Comparison of ENCODE assay signal across 1 cellular context in the genomic region with DNA sequence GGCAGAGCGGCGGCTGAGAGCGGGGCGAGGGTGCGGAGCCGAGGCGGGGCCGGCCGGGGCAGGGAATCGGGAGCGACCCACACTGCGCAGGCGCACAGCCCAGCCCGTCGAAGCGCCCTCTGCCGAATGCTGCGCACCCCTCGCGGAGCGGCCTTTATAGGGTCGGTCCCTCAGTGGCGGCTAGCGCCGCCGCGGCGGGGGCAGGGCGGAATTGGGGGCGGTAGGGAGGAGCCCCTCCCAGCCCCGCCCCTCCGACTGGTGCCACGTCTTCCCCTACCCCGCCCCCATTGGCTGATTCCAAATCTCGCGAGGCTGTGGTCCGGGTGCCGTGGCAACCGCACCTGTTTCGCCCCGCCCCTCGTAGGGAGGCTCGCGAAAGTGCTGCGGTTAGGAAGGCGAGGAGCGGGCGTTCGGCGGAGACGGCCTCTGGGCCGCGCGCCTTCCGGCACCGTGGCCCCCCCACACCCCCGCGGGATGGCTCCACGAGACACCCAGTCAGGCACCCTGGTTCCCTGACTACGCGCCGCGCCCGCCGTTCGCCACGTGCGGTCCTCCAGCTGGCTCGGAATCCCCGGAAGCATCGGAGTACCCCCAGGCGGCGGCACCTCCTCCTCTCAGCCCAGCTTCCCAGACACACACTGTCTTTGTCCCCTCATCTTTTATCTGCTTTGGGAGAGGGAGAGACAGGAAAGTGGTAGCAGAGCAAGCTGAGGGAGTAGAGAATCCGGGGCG.
TF ChIP-seq lines count a peak whose summit lies in the region.

A gene (minus strand): TSS at position 128 of the 732 bp plus-strand sequence. CDS start 157 bp downstream, outside the sequence.

TF ChIP-seq in A549, 52 proteins besides CTCF, POLR2A, EP300 and RAD21 (continued from another document):
- TF ChIP-seq, protein P1, sequence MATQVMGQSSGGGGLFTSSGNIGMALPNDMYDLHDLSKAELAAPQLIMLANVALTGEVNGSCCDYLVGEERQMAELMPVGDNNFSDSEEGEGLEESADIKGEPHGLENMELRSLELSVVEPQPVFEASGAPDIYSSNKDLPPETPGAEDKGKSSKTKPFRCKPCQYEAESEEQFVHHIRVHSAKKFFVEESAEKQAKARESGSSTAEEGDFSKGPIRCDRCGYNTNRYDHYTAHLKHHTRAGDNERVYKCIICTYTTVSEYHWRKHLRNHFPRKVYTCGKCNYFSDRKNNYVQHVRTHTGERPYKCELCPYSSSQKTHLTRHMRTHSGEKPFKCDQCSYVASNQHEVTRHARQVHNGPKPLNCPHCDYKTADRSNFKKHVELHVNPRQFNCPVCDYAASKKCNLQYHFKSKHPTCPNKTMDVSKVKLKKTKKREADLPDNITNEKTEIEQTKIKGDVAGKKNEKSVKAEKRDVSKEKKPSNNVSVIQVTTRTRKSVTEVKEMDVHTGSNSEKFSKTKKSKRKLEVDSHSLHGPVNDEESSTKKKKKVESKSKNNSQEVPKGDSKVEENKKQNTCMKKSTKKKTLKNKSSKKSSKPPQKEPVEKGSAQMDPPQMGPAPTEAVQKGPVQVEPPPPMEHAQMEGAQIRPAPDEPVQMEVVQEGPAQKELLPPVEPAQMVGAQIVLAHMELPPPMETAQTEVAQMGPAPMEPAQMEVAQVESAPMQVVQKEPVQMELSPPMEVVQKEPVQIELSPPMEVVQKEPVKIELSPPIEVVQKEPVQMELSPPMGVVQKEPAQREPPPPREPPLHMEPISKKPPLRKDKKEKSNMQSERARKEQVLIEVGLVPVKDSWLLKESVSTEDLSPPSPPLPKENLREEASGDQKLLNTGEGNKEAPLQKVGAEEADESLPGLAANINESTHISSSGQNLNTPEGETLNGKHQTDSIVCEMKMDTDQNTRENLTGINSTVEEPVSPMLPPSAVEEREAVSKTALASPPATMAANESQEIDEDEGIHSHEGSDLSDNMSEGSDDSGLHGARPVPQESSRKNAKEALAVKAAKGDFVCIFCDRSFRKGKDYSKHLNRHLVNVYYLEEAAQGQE (IDR thresholded peaks at IDR 0.05): peak; percentile 90
- no peak for TF ChIP-seq NFE2L2 (conservative IDR thresholded peaks at IDR 0.05; ENCODE audit: low read length)
- TF ChIP-seq NPAS2 (CRISPR knock-in tag; IDR thresholded peaks at IDR 0.05; ENCODE audit: borderline replicate concordance): no peak
- no peak for TF ChIP-seq HDAC2 (IDR thresholded peaks at IDR 0.05)
- TF ChIP-seq PHF8 (IDR thresholded peaks at IDR 0.05; ENCODE audit: borderline replicate concordance, low read depth): peak; percentile 64; the same call in 1 of the 2 replicates
- TF ChIP-seq POLR2AphosphoS2 (conservative IDR thresholded peaks at IDR 0.05; ENCODE audit: low read length): no peak
- TF ChIP-seq, protein P2, sequence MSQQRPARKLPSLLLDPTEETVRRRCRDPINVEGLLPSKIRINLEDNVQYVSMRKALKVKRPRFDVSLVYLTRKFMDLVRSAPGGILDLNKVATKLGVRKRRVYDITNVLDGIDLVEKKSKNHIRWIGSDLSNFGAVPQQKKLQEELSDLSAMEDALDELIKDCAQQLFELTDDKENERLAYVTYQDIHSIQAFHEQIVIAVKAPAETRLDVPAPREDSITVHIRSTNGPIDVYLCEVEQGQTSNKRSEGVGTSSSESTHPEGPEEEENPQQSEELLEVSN (IDR thresholded peaks at IDR 0.05; ENCODE audit: borderline replicate concordance, low read depth): no peak
- TF ChIP-seq FOXS1 (CRISPR knock-in tag; IDR thresholded peaks at IDR 0.05): no peak
- TF ChIP-seq EHF (CRISPR knock-in tag; IDR thresholded peaks at IDR 0.05): no peak
- TF ChIP-seq RNF2 (IDR thresholded peaks at IDR 0.05; ENCODE audit: borderline replicate concordance, low read depth): no peak
- TF ChIP-seq, protein P3, sequence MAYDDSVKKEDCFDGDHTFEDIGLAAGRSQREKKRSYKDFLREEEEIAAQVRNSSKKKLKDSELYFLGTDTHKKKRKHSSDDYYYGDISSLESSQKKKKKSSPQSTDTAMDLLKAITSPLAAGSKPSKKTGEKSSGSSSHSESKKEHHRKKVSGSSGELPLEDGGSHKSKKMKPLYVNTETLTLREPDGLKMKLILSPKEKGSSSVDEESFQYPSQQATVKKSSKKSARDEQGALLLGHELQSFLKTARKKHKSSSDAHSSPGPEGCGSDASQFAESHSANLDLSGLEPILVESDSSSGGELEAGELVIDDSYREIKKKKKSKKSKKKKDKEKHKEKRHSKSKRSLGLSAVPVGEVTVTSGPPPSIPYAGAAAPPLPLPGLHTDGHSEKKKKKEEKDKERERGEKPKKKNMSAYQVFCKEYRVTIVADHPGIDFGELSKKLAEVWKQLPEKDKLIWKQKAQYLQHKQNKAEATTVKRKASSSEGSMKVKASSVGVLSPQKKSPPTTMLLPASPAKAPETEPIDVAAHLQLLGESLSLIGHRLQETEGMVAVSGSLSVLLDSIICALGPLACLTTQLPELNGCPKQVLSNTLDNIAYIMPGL (CRISPR knock-in tag; IDR thresholded peaks at IDR 0.05; ENCODE audit: borderline replicate concordance): no peak
- TF ChIP-seq, protein P4, sequence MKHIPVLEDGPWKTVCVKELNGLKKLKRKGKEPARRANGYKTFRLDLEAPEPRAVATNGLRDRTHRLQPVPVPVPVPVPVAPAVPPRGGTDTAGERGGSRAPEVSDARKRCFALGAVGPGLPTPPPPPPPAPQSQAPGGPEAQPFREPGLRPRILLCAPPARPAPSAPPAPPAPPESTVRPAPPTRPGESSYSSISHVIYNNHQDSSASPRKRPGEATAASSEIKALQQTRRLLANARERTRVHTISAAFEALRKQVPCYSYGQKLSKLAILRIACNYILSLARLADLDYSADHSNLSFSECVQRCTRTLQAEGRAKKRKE (CRISPR knock-in tag; IDR thresholded peaks at IDR 0.05; ENCODE audit: low read depth): no peak
- TF ChIP-seq CBX8 (IDR thresholded peaks at IDR 0.05): no peak
- TF ChIP-seq, protein P5, sequence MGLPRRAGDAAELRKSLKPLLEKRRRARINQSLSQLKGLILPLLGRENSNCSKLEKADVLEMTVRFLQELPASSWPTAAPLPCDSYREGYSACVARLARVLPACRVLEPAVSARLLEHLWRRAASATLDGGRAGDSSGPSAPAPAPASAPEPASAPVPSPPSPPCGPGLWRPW (IDR thresholded peaks at IDR 0.05): no peak
- TF ChIP-seq, protein P6, sequence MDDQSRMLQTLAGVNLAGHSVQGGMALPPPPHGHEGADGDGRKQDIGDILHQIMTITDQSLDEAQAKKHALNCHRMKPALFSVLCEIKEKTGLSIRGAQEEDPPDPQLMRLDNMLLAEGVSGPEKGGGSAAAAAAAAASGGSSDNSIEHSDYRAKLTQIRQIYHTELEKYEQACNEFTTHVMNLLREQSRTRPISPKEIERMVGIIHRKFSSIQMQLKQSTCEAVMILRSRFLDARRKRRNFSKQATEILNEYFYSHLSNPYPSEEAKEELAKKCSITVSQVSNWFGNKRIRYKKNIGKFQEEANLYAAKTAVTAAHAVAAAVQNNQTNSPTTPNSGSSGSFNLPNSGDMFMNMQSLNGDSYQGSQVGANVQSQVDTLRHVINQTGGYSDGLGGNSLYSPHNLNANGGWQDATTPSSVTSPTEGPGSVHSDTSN (IDR thresholded peaks at IDR 0.05): peak; percentile 57; the same call in 1 of the 2 replicates
- no peak for TF ChIP-seq NR3C1 (IDR thresholded peaks at IDR 0.05)
- TF ChIP-seq RCOR1 (IDR thresholded peaks at IDR 0.05; ENCODE audit: low read depth, low read length): no peak
- no peak for TF ChIP-seq MAFK (IDR thresholded peaks at IDR 0.05; ENCODE audit: partially characterized antibody)
- no peak for TF ChIP-seq RARB (CRISPR knock-in tag; IDR thresholded peaks at IDR 0.05)
- TF ChIP-seq ZC3H11A (IDR thresholded peaks at IDR 0.05): no peak
- TF ChIP-seq CBX2 (IDR thresholded peaks at IDR 0.05; ENCODE audit: borderline replicate concordance, low read depth): no peak
- TF ChIP-seq ZNF302 (CRISPR knock-in tag; IDR thresholded peaks at IDR 0.05): no peak
- TF ChIP-seq, protein P7, sequence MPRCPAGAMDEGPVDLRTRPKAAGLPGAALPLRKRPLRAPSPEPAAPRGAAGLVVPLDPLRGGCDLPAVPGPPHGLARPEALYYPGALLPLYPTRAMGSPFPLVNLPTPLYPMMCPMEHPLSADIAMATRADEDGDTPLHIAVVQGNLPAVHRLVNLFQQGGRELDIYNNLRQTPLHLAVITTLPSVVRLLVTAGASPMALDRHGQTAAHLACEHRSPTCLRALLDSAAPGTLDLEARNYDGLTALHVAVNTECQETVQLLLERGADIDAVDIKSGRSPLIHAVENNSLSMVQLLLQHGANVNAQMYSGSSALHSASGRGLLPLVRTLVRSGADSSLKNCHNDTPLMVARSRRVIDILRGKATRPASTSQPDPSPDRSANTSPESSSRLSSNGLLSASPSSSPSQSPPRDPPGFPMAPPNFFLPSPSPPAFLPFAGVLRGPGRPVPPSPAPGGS (IDR thresholded peaks at IDR 0.05): peak; percentile 95; the same call in 2 of the 3 replicates
- TF ChIP-seq MAZ (IDR thresholded peaks at IDR 0.05; ENCODE audit: borderline replicate concordance, low read depth, low read length): 0 out of 2 replicates have a peak, but pooled peaks have one; percentile 72
- TF ChIP-seq HOXA7 (CRISPR knock-in tag; IDR thresholded peaks at IDR 0.05): no peak
- peak; percentile 31; the same call in 1 of the 2 replicates for TF ChIP-seq HOXB5 (CRISPR knock-in tag; IDR thresholded peaks at IDR 0.05)
- no peak for TF ChIP-seq RFX5 (IDR thresholded peaks at IDR 0.05)
- no peak for TF ChIP-seq CHD4 (IDR thresholded peaks at IDR 0.05; ENCODE audit: borderline replicate concordance)
